25 cellular contexts compared by ENCODE assay signal in the genomic region with DNA sequence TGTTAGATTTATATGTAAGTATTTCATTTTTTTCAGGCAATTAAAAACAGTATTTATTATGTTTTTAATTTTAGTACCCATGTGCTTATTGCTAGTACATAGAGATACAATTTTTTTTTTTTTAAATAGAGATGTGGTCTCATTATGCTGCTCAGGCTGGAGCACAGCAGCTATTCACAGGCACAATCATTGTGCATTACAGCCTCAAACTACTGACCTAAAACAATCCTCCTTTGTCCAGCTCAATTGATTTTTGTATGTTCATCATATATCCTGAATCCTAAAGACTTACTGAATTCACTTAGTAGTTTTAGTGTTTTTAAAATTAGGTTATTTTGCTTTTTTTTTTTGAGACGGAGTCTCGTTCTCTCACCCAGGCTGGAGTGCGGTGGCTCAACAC.
"Had no signal": no experiment of that assay in that cellular context is flagged by ENCODE, and none has a peak within 500 bp of the region (broad histone marks: within the 10 kb centered on the region; RNA-seq: fewer than 3 reads in every experiment).

No MANE protein-coding gene starts in this region.

- FAIRE-seq: pancreas, small intestine, urothelium cell line had no signal

- H3K27ac Mint-ChIP-seq: natural killer cell treated with Interleukin-12 subunit alpha and Interleukin-12 subunit beta and Interleukin-15 and Interleukin-18, amount 100 ng/mL, for 72 hours; nephron progenitor cell; progenitor cell of endocrine pancreas; stimulated activated effector memory CD8-positive, alpha-beta T cell treated with anti-CD3 and anti-CD28 coated beads, Interleukin-12 subunit alpha, Interleukin-12 subunit beta, amount 100 ng/mL, for 72 hours; stimulated activated naive B cell treated with anti-CD40 and anti-IgM and Interleukin-4, amounts not matched to agents 10 μg/mL and 1 μg/mL and 100 μg/mL, for 72 hours; stimulated activated naive CD8-positive, alpha-beta T cell treated with anti-CD3 and anti-CD28 coated beads, Interleukin-15, Interleukin-2, amounts not matched to agents 100 ng/mL and 50 ng/mL, for 24 hours had no signal

- H3K4me3 Mint-ChIP-seq: natural killer cell treated with Interleukin-12 subunit alpha and Interleukin-12 subunit beta and Interleukin-15 and Interleukin-18, amount 100 ng/mL, for 72 hours; nephron progenitor cell; neural crest cell; stimulated activated effector memory CD8-positive, alpha-beta T cell treated with anti-CD3 and anti-CD28 coated beads, Interleukin-12 subunit alpha, Interleukin-12 subunit beta, amount 100 ng/mL, for 72 hours; stimulated activated naive B cell treated with anti-CD40 and anti-IgM and Interleukin-4, amounts not matched to agents 10 μg/mL and 1 μg/mL and 100 μg/mL, for 72 hours; stimulated activated naive CD8-positive, alpha-beta T cell treated with anti-CD3 and anti-CD28 coated beads, Interleukin-15, Interleukin-2, amounts not matched to agents 100 ng/mL and 50 ng/mL, for 24 hours had no signal

- H3K36me3 Mint-ChIP-seq: natural killer cell treated with Interleukin-12 subunit alpha and Interleukin-12 subunit beta and Interleukin-15 and Interleukin-18, amount 100 ng/mL, for 72 hours; stimulated activated effector memory CD8-positive, alpha-beta T cell treated with anti-CD3 and anti-CD28 coated beads, Interleukin-12 subunit alpha, Interleukin-12 subunit beta, amount 100 ng/mL, for 72 hours had no signal

- ATAC-seq: natural killer cell treated with Interleukin-12 subunit alpha and Interleukin-12 subunit beta and Interleukin-15 and Interleukin-18, amount 100 ng/mL, for 72 hours; pancreas; psoas muscle; right cardiac atrium; right lobe of liver; stimulated activated effector memory CD8-positive, alpha-beta T cell treated with anti-CD3 and anti-CD28 coated beads, Interleukin-12 subunit alpha, Interleukin-12 subunit beta, amount 100 ng/mL, for 72 hours; stimulated activated naive B cell treated with anti-CD40 and anti-IgM and Interleukin-4, amounts not matched to agents 10 μg/mL and 1 μg/mL and 100 μg/mL, for 72 hours had no signal

- DNase-seq: nephron progenitor cell; nucleus accumbens; pancreas; posterior cingulate gyrus; psoas muscle; right cardiac atrium; right lobe of liver; sigmoid colon; small intestine; stimulated activated CD4-positive, alpha-beta T cell treated with anti-CD3 and anti-CD28 coated beads, Interleukin-15, amount 100 ng/mL, for 24 hours; stimulated activated CD4-positive, alpha-beta T cell treated with anti-CD3 and anti-CD28 coated beads, Interleukin-2, amount 100 ng/mL, for 24 hours; stimulated activated CD4-positive, alpha-beta T cell treated with anti-CD3 and anti-CD28 coated beads, Interleukin-2, amount 100 ng/mL, for 48 hours; stimulated activated CD4-positive, alpha-beta T cell treated with anti-CD3 and anti-CD28 coated beads, Interleukin-4, amount 100 ng/mL, for 24 hours; stimulated activated naive B cell treated with anti-CD40 and anti-IgM and Interleukin-4, amounts not matched to agents 10 μg/mL and 1 μg/mL and 100 μg/mL, for 72 hours; stimulated activated naive CD4-positive, alpha-beta T cell treated with Interleukin-2 at 50 U/mL for 16 hours; stomach; thyroid gland; trophoblast cell; upper lobe of left lung had no signal

- H3K27me3 Mint-ChIP-seq: stimulated activated naive B cell treated with anti-CD40 and anti-IgM and Interleukin-4, amounts not matched to agents 10 μg/mL and 1 μg/mL and 100 μg/mL, for 72 hours had no signal

- H3K4me1 Mint-ChIP-seq: nephron progenitor cell, neural crest cell had no signal

- H3K9me3 Mint-ChIP-seq: natural killer cell treated with Interleukin-12 subunit alpha and Interleukin-12 subunit beta and Interleukin-15 and Interleukin-18, amount 100 ng/mL, for 72 hours; nephron progenitor cell; neural crest cell; stimulated activated effector memory CD8-positive, alpha-beta T cell treated with anti-CD3 and anti-CD28 coated beads, Interleukin-12 subunit alpha, Interleukin-12 subunit beta, amount 100 ng/mL, for 72 hours; stimulated activated naive CD8-positive, alpha-beta T cell treated with anti-CD3 and anti-CD28 coated beads, Interleukin-15, Interleukin-2, amounts not matched to agents 100 ng/mL and 50 ng/mL, for 24 hours had no signal
